ENCODE assay signal across 8 cellular contexts in the genomic region with DNA sequence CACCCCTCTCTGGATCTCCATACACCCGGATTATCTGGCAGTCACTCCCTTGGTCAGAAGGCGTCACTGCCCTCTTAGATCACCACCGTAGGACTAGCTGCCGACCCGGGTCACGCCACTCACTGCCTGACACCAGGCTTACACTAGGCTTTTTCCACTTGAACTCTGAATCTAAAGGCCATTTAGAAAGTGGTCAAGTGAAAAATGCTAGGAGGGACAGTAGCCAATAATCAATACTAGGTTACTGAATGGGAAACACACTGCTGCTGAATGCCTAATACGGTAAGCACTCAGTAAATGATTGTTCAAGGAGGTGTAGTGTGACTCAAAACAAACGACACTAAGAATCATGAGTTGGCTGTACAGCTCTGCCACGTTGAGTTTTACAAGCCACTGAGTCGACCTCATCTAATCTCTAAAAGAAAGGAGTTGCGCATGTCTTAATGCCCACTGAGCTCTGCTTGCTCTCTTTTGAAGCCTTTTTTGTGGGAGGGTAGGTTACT. TPM values are rescaled to one million over a fixed set of nuclear protein-coding genes. Genes with fewer than 3 reads are reported as not detected.
A peak's percentile ranks its signal among the peaks of the same experiment; 100 is the strongest.
DNase-seq lines count a peak whose midpoint lies in the region; ATAC-seq and TF ChIP-seq lines count a peak whose summit lies in the region.

No MANE protein-coding gene starts in this region.

- CTCF ChIA-PET in T-cell (lab: Charles Lee) = interaction anchor here (0.6 to 3.8 kb wide), 6 partner anchors 27 to 1977 kb away, joined by 3 to 38 read pairs (median 4); a partner anchor contains a TSS

- H3K4me3 Mint-ChIP-seq in T-cell (peak overlapping the region; percentile 95 to 98 (median 97)), natural killer cell (peak overlapping the region; percentile 97)

- intact Hi-C loops in natural killer cell (cut with micrococcal nuclease) = loop anchor here (1.0 to 5.0 kb wide), 2 partner anchors 819 to 945 kb away; a partner anchor contains a TSS

- POLR2A ChIA-PET in T-cell (lab: Charles Lee) = interaction anchor here (0.6 to 0.9 kb wide), 4 partner anchors 36 to 821 kb away, joined by 3 to 6 read pairs (median 4); a partner anchor contains a TSS

- TF ChIP-seq CTCF in natural killer cell (IDR thresholded peaks at IDR 0.05) = no peak

- H3K27me3 Mint-ChIP-seq in T-cell (no peaks in the 10 kb centered on the region), natural killer cell (ENCODE audit: low read depth in 2 of 2) (no peaks in the 10 kb centered on the region)

- DNase-seq in Daoy (ENCODE audit: low read depth) = peak; percentile 60
- no peak for DNase-seq in T-cell
- DNase-seq in natural killer cell = no peak
- no peak for DNase-seq in cortex of kidney (lab: John Stamatoyannopoulos, UW)
- DNase-seq in putamen (ENCODE audit: low spot score) = no peak

- no peaks in the 10 kb centered on the region for H3K9me3 Mint-ChIP-seq in T-cell
- no peaks in the 10 kb centered on the region for H3K9me3 Mint-ChIP-seq in natural killer cell

- H3K4me1 Mint-ChIP-seq in T-cell = peaks cover 42 to 44% (median 44%) of the 10 kb centered on the region in 3 donors
- H3K4me1 Mint-ChIP-seq in natural killer cell = peaks cover 32 to 40% of the 10 kb centered on the region in 2 donors

- H3K27ac Mint-ChIP-seq in T-cell = peak overlapping the region; percentile 93 to 96
- H3K27ac Mint-ChIP-seq in natural killer cell = peak overlapping the region; percentile 94 to 97

- ATAC-seq in GM19395 (IDR thresholded peaks at IDR 0.05; ENCODE audit: unreplicated experiment) (peak; percentile 54), HG03432 (IDR thresholded peaks at IDR 0.05; ENCODE audit: unreplicated experiment) (peak; percentile 53), T-cell (replicated peaks in 1 of 4) (no peak), esophagus mucosa (peak; percentile 86), natural killer cell (no peak)

- H3K36me3 Mint-ChIP-seq in T-cell = peaks cover 9% of the 10 kb centered on the region
- H3K36me3 Mint-ChIP-seq in natural killer cell = no peaks in the 10 kb centered on the region

RNA-seq across cellular contexts. Expression of a gene that starts 0.7 kb away (rescaled TPM):
- total RNA-seq in Daoy (2014; rRNA removed; shearing (Covaris generic)) = 30.1 and 31.7 TPM in 2 replicates
- total RNA-seq in T-cell (10 to 100 TPM; 19.2 to 21.9 (median 20.7) TPM), esophagus mucosa (25.2 TPM), natural killer cell (10 to 100 TPM; 18.3 to 23.5 (median 22.2) TPM)

Comparison
In these comparisons a context has a peak if more than half of its experiments do, and no peak if none do; other contexts are left out.
1. ATAC-seq: peak in GM19395 (single experiment), HG03432 (single experiment) and esophagus mucosa (single experiment); none in T-cell (0 of 4) and natural killer cell (0 of 3).